8 cellular contexts compared by ENCODE assay signal in genomic region chr10:1715821-1716220, GRCh38. TPM values are rescaled to one million over a fixed set of nuclear protein-coding genes. Genes with fewer than 3 reads are reported as not detected.
DNase-seq lines count a peak whose midpoint lies in the region; ATAC-seq and TF ChIP-seq lines count a peak whose summit lies in the region.

No MANE protein-coding gene starts in this region.

- H2AFZ ChIP-seq in parathyroid adenoma = no peak overlapping the region

- no peak overlapping the region for H3K4me3 Mint-ChIP-seq in activated T-cell treated with anti-CD3 and anti-CD28 coated beads, Interleukin-2, amount 50 U/mL, for 72 hours

- no peaks in the 10 kb centered on the region for H3K9me3 ChIP-seq in parathyroid adenoma (ENCODE audit: control insufficient read depth, low read length)
- H3K9me3 ChIP-seq in sigmoid colon = peaks cover 0 to 3% (median 0%) of the 10 kb centered on the region in 4 donors
- no peaks in the 10 kb centered on the region for H3K9me3 ChIP-seq in effector memory CD4-positive, alpha-beta T cell (ENCODE audit: control insufficient read depth, low read length)

- H3K27ac ChIP-seq in parathyroid adenoma = no peak overlapping the region
- no peak overlapping the region for H3K27ac ChIP-seq in sigmoid colon
- H3K27ac ChIP-seq in effector memory CD4-positive, alpha-beta T cell (ENCODE audit: insufficient read depth, low read length, poor library complexity, severe bottlenecking) = no peak overlapping the region

- H3K4me2 ChIP-seq in parathyroid adenoma (ENCODE audit: low read length) = no peak overlapping the region

- intact Hi-C loops in sigmoid colon (cut with DNase I) = no loop called here

- no peaks in the 10 kb centered on the region for H3K9me3 Mint-ChIP-seq in activated T-cell treated with anti-CD3 and anti-CD28 coated beads, Interleukin-2, amount 50 U/mL, for 72 hours

- peaks cover 41% of the 10 kb centered on the region for H3K27me3 Mint-ChIP-seq in activated T-cell treated with anti-CD3 and anti-CD28 coated beads, Interleukin-2, amount 50 U/mL, for 72 hours (ENCODE audit: low read depth)

- no peak overlapping the region for H3K9ac ChIP-seq in parathyroid adenoma

- TF ChIP-seq POLR2A in sigmoid colon (IDR thresholded peaks at IDR 0.05) = no peak

- WGBS in sigmoid colon, 2 donors = 16 to 54% methylated on average over 18 of the region's 18 CpGs

- H3K4me3 ChIP-seq in GM12864 (ENCODE audit: low read depth, low read length) (no peak overlapping the region), parathyroid adenoma (ENCODE audit: low read depth, low read length) (no peak overlapping the region), sigmoid colon (no peak overlapping the region)
- no peak overlapping the region for H3K4me3 ChIP-seq in effector memory CD4-positive, alpha-beta T cell (ENCODE audit: insufficient read depth, low read depth, low read length, poor library complexity, severe bottlenecking)

- H3K79me2 ChIP-seq in parathyroid adenoma = peaks cover 5% of the 10 kb centered on the region

- peaks cover 6% of the 10 kb centered on the region for H3K4me1 Mint-ChIP-seq in activated T-cell treated with anti-CD3 and anti-CD28 coated beads, Interleukin-2, amount 50 U/mL, for 72 hours (ENCODE audit: low read depth)

- no peak for TF ChIP-seq EP300 in sigmoid colon (IDR thresholded peaks at IDR 0.05)

- DNase-seq in GM12864 (ENCODE audit: low read depth) (no peak), sigmoid colon (no peak), AG20443 (ENCODE audit: low spot score) (no peak)
- no peak for DNase-seq in activated T-cell treated with anti-CD3 and anti-CD28 coated beads, Interleukin-2, amount 50 U/mL, for 72 hours
- DNase-seq in effector memory CD4-positive, alpha-beta T cell = no peak

- H3K27me3 ChIP-seq in parathyroid adenoma (ENCODE audit: control insufficient read depth, insufficient read depth, low read length) (no peaks in the 10 kb centered on the region), sigmoid colon (peaks cover 0 to 4% (median 0%) of the 10 kb centered on the region in 3 donors)
- peaks cover 12% of the 10 kb centered on the region for H3K27me3 ChIP-seq in effector memory CD4-positive, alpha-beta T cell (replicated peaks; ENCODE audit: control insufficient read depth, insufficient read depth, low read length, poor library complexity, severe bottlenecking)

- H3K4me1 ChIP-seq in parathyroid adenoma = no peaks in the 10 kb centered on the region
- H3K4me1 ChIP-seq in sigmoid colon = no peaks in the 10 kb centered on the region
- no peaks in the 10 kb centered on the region for H3K4me1 ChIP-seq in effector memory CD4-positive, alpha-beta T cell (ENCODE audit: control insufficient read depth, insufficient read depth, low read length, poor library complexity, severe bottlenecking)

- no peaks in the 10 kb centered on the region for H3K36me3 Mint-ChIP-seq in activated T-cell treated with anti-CD3 and anti-CD28 coated beads, Interleukin-2, amount 50 U/mL, for 72 hours (ENCODE audit: insufficient read depth in 2 of 2)

- TF ChIP-seq CTCF in GM12864 (IDR thresholded peaks at IDR 0.05; ENCODE audit: low read depth, low read length, missing control alignments) (peak; percentile 88), parathyroid adenoma (IDR thresholded peaks at IDR 0.05) (peak; percentile 50), sigmoid colon (IDR thresholded peaks at IDR 0.05) (no peak)

- H3K36me3 ChIP-seq in parathyroid adenoma (ENCODE audit: control insufficient read depth, insufficient read depth, low read length) (no peaks in the 10 kb centered on the region), sigmoid colon (no peaks in the 10 kb centered on the region)
- no peaks in the 10 kb centered on the region for H3K36me3 ChIP-seq in effector memory CD4-positive, alpha-beta T cell (ENCODE audit: control insufficient read depth, insufficient read depth, low read length)

- H3K27ac Mint-ChIP-seq in activated T-cell treated with anti-CD3 and anti-CD28 coated beads, Interleukin-2, amount 50 U/mL, for 72 hours = no peak overlapping the region

- ATAC-seq in HG02852 (IDR thresholded peaks at IDR 0.05; ENCODE audit: unreplicated experiment) = peak; percentile 61
- ATAC-seq in activated T-cell treated with anti-CD3 and anti-CD28 coated beads, Interleukin-2, amount 50 U/mL, for 72 hours (replicated peaks in 1 of 2) = peak; percentile 52 to 57
- ATAC-seq in GM19023 (IDR thresholded peaks at IDR 0.05; ENCODE audit: unreplicated experiment) = no peak

RNA-seq across cellular contexts. Expression of gene ADARB2, which starts 21.5 kb away (rescaled TPM):
- total RNA-seq in activated T-cell treated with anti-CD3 and anti-CD28 coated beads, Interleukin-2, amount 50 U/mL, for 72 hours = 1 to 10 TPM in 1 of 2 donors, under 1 TPM in 1; 0.60 to 2.0 TPM
- 1 to 10 TPM; 3.2 to 5.9 (median 4.5) TPM for total RNA-seq in sigmoid colon
- polyA plus RNA-seq in sigmoid colon = under 1 TPM in 2 of 3 donors, not detected in 1; 0.60 to 0.98 TPM

Comparison
In these comparisons a context has a peak if more than half of its experiments do, and no peak if none do; other contexts are left out.
1. CTCF ChIP-seq: peak in GM12864 (single experiment) and parathyroid adenoma (single experiment); none in sigmoid colon (0 of 4).